12 cellular contexts compared by ENCODE assay signal in the genomic region with DNA sequence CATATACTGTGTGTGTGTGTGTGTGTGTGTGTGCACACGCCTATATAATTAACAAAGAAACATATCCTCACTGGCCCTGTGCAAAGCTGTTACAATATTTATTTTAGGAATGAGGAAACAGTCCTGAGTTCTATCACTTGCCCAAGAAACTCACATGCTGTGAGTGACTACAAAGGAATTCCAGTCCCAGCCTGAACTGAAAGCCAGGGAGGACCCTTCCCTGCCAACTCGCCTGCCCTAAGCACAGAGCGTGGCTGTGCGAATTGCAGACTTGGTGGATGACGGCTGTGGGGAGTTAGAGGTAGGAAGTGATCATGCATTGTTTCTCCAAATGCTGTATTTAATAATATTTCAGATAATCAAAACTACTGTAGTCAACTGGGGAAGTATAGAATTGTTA. TPM values are rescaled to one million over a fixed set of nuclear protein-coding genes. Genes with fewer than 3 reads are reported as not detected.
DNase-seq lines count a peak whose midpoint lies in the region; ATAC-seq and TF ChIP-seq lines count a peak whose summit lies in the region.
"Had no signal": no experiment of that assay in that cellular context is flagged by ENCODE, and none has a peak within 500 bp of the region (broad histone marks: within the 10 kb centered on the region; RNA-seq: fewer than 3 reads in every experiment).

No MANE protein-coding gene starts in this region.

- peak overlapping the region; percentile 45 for H3K4me3 Mint-ChIP-seq in activated CD8-positive, alpha-beta T cell treated with anti-CD3 and anti-CD28 coated beads, Interleukin-2, amount 10 ng/mL, durations not matched to agents 7 days and 5 days

- H3K4me1 ChIP-seq in cardiac muscle cell (ENCODE audit: low read depth) (peaks cover 12% of the 10 kb centered on the region), stomach (peaks cover 0 to 6% (median 0%) of the 10 kb centered on the region in 4 donors)

- CTCF ChIA-PET in activated CD8-positive, alpha-beta T cell treated with anti-CD3 and anti-CD28 coated beads, Interleukin-2, amount 10 ng/mL, durations not matched to agents 7 days and 5 days (lab: Charles Lee), result interaction anchor here (1.4 kb wide), 1 partner anchor 33 kb away, joined by 4 read pairs; no protein-coding TSS in a partner anchor

- H3K4me3 ChIP-seq in cardiac muscle cell, result no peak overlapping the region
- no peak overlapping the region for H3K4me3 ChIP-seq in stomach
- H3K4me3 ChIP-seq: Peyer's patch had no signal

- intact Hi-C loops in stomach (cut with DNase I; ENCODE audit: low total_unique reads), result no loop called here

- TF ChIP-seq EP300 in stomach (IDR thresholded peaks at IDR 0.05), result no peak

- H3K27me3 Mint-ChIP-seq in activated CD8-positive, alpha-beta T cell treated with anti-CD3 and anti-CD28 coated beads, Interleukin-2, amount 10 ng/mL, durations not matched to agents 7 days and 5 days (ENCODE audit: low read depth), result no peaks in the 10 kb centered on the region

- peak; percentile 38 for DNase-seq in activated CD8-positive, alpha-beta memory T cell treated with anti-CD3 and anti-CD28 coated beads for 24 hours
- no peak for DNase-seq in activated CD8-positive, alpha-beta memory T cell treated with anti-CD3 and anti-CD28 coated beads, Interleukin-2, amount 50 U/mL, for 4 hours
- DNase-seq in activated CD8-positive, alpha-beta T cell treated with anti-CD3 and anti-CD28 coated beads, Interleukin-2, amount 10 ng/mL, durations not matched to agents 7 days and 5 days, result no peak
- peak; percentile 41 to 77 for DNase-seq in cardiac muscle cell (ENCODE audit: low read depth in 1 of 2, low spot score in 1 of 2)
- DNase-seq in stomach, result peak; percentile 71
- no peak for DNase-seq in NCI-H1105 treated with DMSO at 0.1 percent for 48 hours (lab: John Stamatoyannopoulos, UW)
- no peak for DNase-seq in NK-92 (lab: John Stamatoyannopoulos, UW; ENCODE audit: unreplicated experiment)

- H3K9me3 ChIP-seq in cardiac muscle cell (ENCODE audit: low read depth) (no peaks in the 10 kb centered on the region), stomach (no peaks in the 10 kb centered on the region)
- H3K9me3 ChIP-seq: Peyer's patch had no signal

- TF ChIP-seq POLR2A in stomach (IDR thresholded peaks at IDR 0.05), result no peak

- POLR2A ChIA-PET in activated CD8-positive, alpha-beta T cell treated with anti-CD3 and anti-CD28 coated beads, Interleukin-2, amount 10 ng/mL, durations not matched to agents 7 days and 5 days (lab: Charles Lee), result no interaction called here

- TF ChIP-seq CTCF in cardiac muscle cell (IDR thresholded peaks at IDR 0.05; ENCODE audit: low read depth, low read length) (no peak), stomach (IDR thresholded peaks at IDR 0.05) (no peak)

- WGBS in stomach, 5 donors, result 25 to 51% (median 36%) methylated on average over 5 of the region's 5 CpGs

- H3K4me1 Mint-ChIP-seq in activated CD8-positive, alpha-beta T cell treated with anti-CD3 and anti-CD28 coated beads, Interleukin-2, amount 10 ng/mL, durations not matched to agents 7 days and 5 days (ENCODE audit: low read depth), result peaks cover 84% of the 10 kb centered on the region

- peak overlapping the region; percentile 2 for H3K27ac ChIP-seq in cardiac muscle cell
- H3K27ac ChIP-seq in stomach, result peak overlapping the region in 1 of 5 donors; percentile 60
- H3K27ac ChIP-seq: Peyer's patch had no signal

- ATAC-seq in activated CD8-positive, alpha-beta T cell treated with anti-CD3 and anti-CD28 coated beads, Interleukin-2, amount 10 ng/mL, durations not matched to agents 7 days and 5 days, result no peak
- ATAC-seq in GM18907 (IDR thresholded peaks at IDR 0.05; ENCODE audit: unreplicated experiment), result no peak

- peaks cover 28% of the 10 kb centered on the region for H3K36me3 Mint-ChIP-seq in activated CD8-positive, alpha-beta T cell treated with anti-CD3 and anti-CD28 coated beads, Interleukin-2, amount 10 ng/mL, durations not matched to agents 7 days and 5 days (ENCODE audit: low read depth)

- peak overlapping the region; percentile 54 for H3K27ac Mint-ChIP-seq in activated CD8-positive, alpha-beta T cell treated with anti-CD3 and anti-CD28 coated beads, Interleukin-2, amount 10 ng/mL, durations not matched to agents 7 days and 5 days

- H3K36me3 ChIP-seq in cardiac muscle cell (no peaks in the 10 kb centered on the region), stomach (no peaks in the 10 kb centered on the region)
- H3K36me3 ChIP-seq: Peyer's patch had no signal

- no peaks in the 10 kb centered on the region for H3K9me3 Mint-ChIP-seq in activated CD8-positive, alpha-beta T cell treated with anti-CD3 and anti-CD28 coated beads, Interleukin-2, amount 10 ng/mL, durations not matched to agents 7 days and 5 days (ENCODE audit: insufficient read depth)
- H3K9me3 Mint-ChIP-seq: activated naive CD4-positive, alpha-beta T cell treated with anti-CD3 and anti-CD28 coated beads, Interleukin-2, amount 50 U/mL, for 72 hours had no signal

- no peaks in the 10 kb centered on the region for H3K27me3 ChIP-seq in cardiac muscle cell
- no peaks in the 10 kb centered on the region for H3K27me3 ChIP-seq in stomach
- H3K27me3 ChIP-seq: Peyer's patch had no signal

RNA-seq across cellular contexts. Expression of gene CD5, which starts 26.4 kb away (rescaled TPM):
- total RNA-seq in activated CD8-positive, alpha-beta T cell treated with anti-CD3 and anti-CD28 coated beads, Interleukin-2, amount 10 ng/mL, durations not matched to agents 7 days and 5 days, result 100 to 1,000 TPM; 252 to 274 TPM
- total RNA-seq in cardiac muscle cell (not detected in 2 replicates), stomach (10 to 100 TPM in 1 of 5 donors, 1 to 10 TPM in 1, not detected in 3; 1.7 to 14.2 TPM)
- polyA plus RNA-seq in cardiac muscle cell (not detected in 2 replicates), stomach (1 to 10 TPM in 1 of 3 donors, under 1 TPM in 2; 0.53 to 1.1 (median 0.75) TPM)
- polyA plus RNA-seq: AG04450, keratinocyte had no signal

Comparison
In these comparisons a context has a peak if more than half of its experiments do, and no peak if none do; other contexts are left out.
1. DNase-seq: peak in activated CD8-positive, alpha-beta memory T cell treated with anti-CD3 and anti-CD28 coated beads for 24 hours (single experiment), cardiac muscle cell (2 of 2) and stomach (single experiment); none in activated CD8-positive, alpha-beta memory T cell treated with anti-CD3 and anti-CD28 coated beads, Interleukin-2, amount 50 U/mL, for 4 hours (single experiment), activated CD8-positive, alpha-beta T cell treated with anti-CD3 and anti-CD28 coated beads, Interleukin-2, amount 10 ng/mL, durations not matched to agents 7 days and 5 days (single experiment), NCI-H1105 treated with DMSO at 0.1 percent for 48 hours (single experiment) and NK-92 (single experiment).
2. RNA of gene CD5, which starts 26.4 kb away (total RNA-seq): 252 to 274 TPM in activated CD8-positive, alpha-beta T cell treated with anti-CD3 and anti-CD28 coated beads, Interleukin-2, amount 10 ng/mL, durations not matched to agents 7 days and 5 days; not detected in cardiac muscle cell and 1.7 to 14.2 TPM in stomach; every median in the first group is over 10 times any median in the second.